15 cellular contexts compared by ENCODE assay signal in genomic region chr3:30623375-30623774, GRCh38.
A peak's percentile ranks its signal among the peaks of the same experiment; 100 is the strongest.
DNase-seq lines count a peak whose midpoint lies in the region; ATAC-seq, FAIRE-seq and TF ChIP-seq lines count a peak whose summit lies in the region.
"Had no signal": no experiment of that assay in that cellular context is flagged by ENCODE, and none has a peak within 500 bp of the region (broad histone marks: within the 10 kb centered on the region; RNA-seq: fewer than 3 reads in every experiment).

No MANE protein-coding gene starts in this region.

- peak overlapping the region; percentile 18; the same call in 1 of the 2 replicates for H3K9ac ChIP-seq in OCI-LY3 (ENCODE audit: low read length)

- peaks cover 7% of the 10 kb centered on the region for H3K36me3 ChIP-seq in OCI-LY3 (replicated peaks; ENCODE audit: low read depth, low read length)
- peaks cover 10% of the 10 kb centered on the region for H3K36me3 ChIP-seq in brain microvascular endothelial cell (replicated peaks)

- no peak overlapping the region for H2AFZ ChIP-seq in OCI-LY3 (ENCODE audit: low read depth, low read length)

- peaks cover 42% of the 10 kb centered on the region for H3K79me2 ChIP-seq in OCI-LY3 (ENCODE audit: low read length)

- H3K4me3 ChIP-seq in OCI-LY3 (ENCODE audit: low read length) = peak overlapping the region; percentile 10
- no peak overlapping the region for H3K4me3 ChIP-seq in brain microvascular endothelial cell (ENCODE audit: low read depth, low read length)
- H3K4me3 ChIP-seq: coronary artery had no signal

- no peak for FAIRE-seq in H54 (lab: Jason Lieb, UNC)
- FAIRE-seq: islet of Langerhans, TTC549 had no signal

- no peak for TF ChIP-seq CTCF in OCI-LY3 (IDR thresholded peaks at IDR 0.05; ENCODE audit: low read depth, low read length)
- no peak for TF ChIP-seq CTCF in brain microvascular endothelial cell (IDR thresholded peaks at IDR 0.05; ENCODE audit: low read depth, low read length, missing control alignments)

- no peak for TF ChIP-seq POLR2A in H54 (IDR thresholded peaks at IDR 0.05; ENCODE audit: low read depth, low read length)

- no peak for DNase-seq in activated T-cell treated with anti-CD3 and anti-CD28 coated beads, Interleukin-2, amount 50 U/mL, for 24 hours
- no peak for DNase-seq in activated T-cell treated with anti-CD3 and anti-CD28 coated beads, Interleukin-2, amount 50 U/mL, for 48 hours
- DNase-seq in brain microvascular endothelial cell (no peak), H54 (ENCODE audit: insufficient read length, low spot score) (no peak), hypothalamus (lab: John Stamatoyannopoulos, UW) (no peak), inferior parietal cortex (ENCODE audit: extremely low spot score) (no peak)
- DNase-seq: activated gamma-delta T cell, GDM1, NCI-H2227 treated with DMSO at 0.1 percent for 48 hours had no signal

- peaks cover 91% of the 10 kb centered on the region for H3K36me3 Mint-ChIP-seq in activated T-cell treated with anti-CD3 and anti-CD28 coated beads, Interleukin-2, amount 50 U/mL, for 24 hours (ENCODE audit: low read depth)
- peaks cover 45% of the 10 kb centered on the region for H3K36me3 Mint-ChIP-seq in stimulated activated memory B cell treated with anti-CD40 and anti-IgM and Interleukin-4, amounts not matched to agents 10 μg/mL and 1 μg/mL and 100 μg/mL, for 72 hours

- H3K27ac Mint-ChIP-seq in activated T-cell treated with anti-CD3 and anti-CD28 coated beads, Interleukin-2, amount 50 U/mL, for 24 hours = peak overlapping the region; percentile 100
- H3K27ac Mint-ChIP-seq in stimulated activated memory B cell treated with anti-CD40 and anti-IgM and Interleukin-4, amounts not matched to agents 10 μg/mL and 1 μg/mL and 100 μg/mL, for 72 hours = peak overlapping the region; percentile 98

- peak overlapping the region; percentile 67 for H3K4me3 Mint-ChIP-seq in activated T-cell treated with anti-CD3 and anti-CD28 coated beads, Interleukin-2, amount 50 U/mL, for 24 hours
- H3K4me3 Mint-ChIP-seq in stimulated activated memory B cell treated with anti-CD40 and anti-IgM and Interleukin-4, amounts not matched to agents 10 μg/mL and 1 μg/mL and 100 μg/mL, for 72 hours = peak overlapping the region; percentile 55
- H3K4me3 Mint-ChIP-seq: nephron had no signal

- H3K27me3 ChIP-seq in OCI-LY3 (ENCODE audit: low read depth, low read length) (no peaks in the 10 kb centered on the region), brain microvascular endothelial cell (replicated peaks) (no peaks in the 10 kb centered on the region)

- H3K4me1 ChIP-seq in OCI-LY3 (ENCODE audit: low read length) = peaks cover 72% of the 10 kb centered on the region

- in situ Hi-C loops in brain microvascular endothelial cell (cut with HindIII; ENCODE audit: low pct_ligation_motif_present, low sequenced_read_pairs) = no loop called here

- H3K27ac ChIP-seq in OCI-LY3 (ENCODE audit: low read length) (peak overlapping the region; percentile 68), brain microvascular endothelial cell (peak overlapping the region; percentile 23)

- H3K27me3 Mint-ChIP-seq in activated T-cell treated with anti-CD3 and anti-CD28 coated beads, Interleukin-2, amount 50 U/mL, for 24 hours = no peaks in the 10 kb centered on the region
- H3K27me3 Mint-ChIP-seq in stimulated activated memory B cell treated with anti-CD40 and anti-IgM and Interleukin-4, amounts not matched to agents 10 μg/mL and 1 μg/mL and 100 μg/mL, for 72 hours = no peaks in the 10 kb centered on the region

- H4K20me1 ChIP-seq in OCI-LY3 (ENCODE audit: insufficient read depth, low read length) = no peaks in the 10 kb centered on the region

- peak; percentile 50 for ATAC-seq in stimulated activated memory B cell treated with anti-CD40 and anti-IgM and Interleukin-4, amounts not matched to agents 10 μg/mL and 1 μg/mL and 100 μg/mL, for 72 hours

- peak overlapping the region; percentile 31 for H3K4me2 ChIP-seq in OCI-LY3 (ENCODE audit: low read length)

- no peaks in the 10 kb centered on the region for H3K9me3 ChIP-seq in OCI-LY3 (ENCODE audit: insufficient read depth, low read length)

- H3K4me1 Mint-ChIP-seq in activated T-cell treated with anti-CD3 and anti-CD28 coated beads, Interleukin-2, amount 50 U/mL, for 24 hours (ENCODE audit: low read depth) = peaks cover 94% of the 10 kb centered on the region
- peaks cover 92% of the 10 kb centered on the region for H3K4me1 Mint-ChIP-seq in stimulated activated memory B cell treated with anti-CD40 and anti-IgM and Interleukin-4, amounts not matched to agents 10 μg/mL and 1 μg/mL and 100 μg/mL, for 72 hours

- H3K9me3 Mint-ChIP-seq in activated T-cell treated with anti-CD3 and anti-CD28 coated beads, Interleukin-2, amount 50 U/mL, for 24 hours = no peaks in the 10 kb centered on the region
- peaks cover 2% of the 10 kb centered on the region for H3K9me3 Mint-ChIP-seq in stimulated activated memory B cell treated with anti-CD40 and anti-IgM and Interleukin-4, amounts not matched to agents 10 μg/mL and 1 μg/mL and 100 μg/mL, for 72 hours
- H3K9me3 Mint-ChIP-seq: nephron had no signal
